1 cellular context compared by ENCODE assay signal in genomic region chr22:40462195-40462988, GRCh38.
TF ChIP-seq lines count a peak whose summit lies in the region.

No MANE protein-coding gene starts in this region.

TF ChIP-seq in HepG2, 621 proteins besides CTCF, POLR2A, EP300 and RAD21 (continued from another document):
- no peak for TF ChIP-seq TFAP4 (IDR thresholded peaks at IDR 0.05; ENCODE audit: borderline replicate concordance, low read depth)
- TF ChIP-seq FOXA3 (CRISPR knock-in tag; IDR thresholded peaks at IDR 0.05) = no peak
